In the genomic region with DNA sequence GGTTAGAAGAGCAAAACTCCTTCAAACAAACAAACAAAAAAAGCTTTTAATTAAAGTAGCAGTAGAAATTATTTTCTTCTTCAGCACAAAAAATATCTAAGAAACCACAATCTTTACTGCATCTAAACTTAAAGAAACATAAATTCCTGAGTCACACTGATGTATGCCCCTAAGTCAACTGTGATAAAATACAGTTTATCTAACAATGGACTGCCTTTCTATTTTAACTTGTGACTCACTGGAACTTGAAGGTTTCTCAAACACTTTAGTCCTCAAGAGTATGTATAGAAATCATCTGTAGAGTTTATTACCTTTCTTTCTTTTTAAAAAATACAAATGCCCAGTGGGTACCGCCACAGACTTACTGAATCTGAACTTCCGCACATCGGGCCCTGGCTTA, we compare ENCODE assay signal across 25 cellular contexts.
"Had no signal": no experiment of that assay in that cellular context is flagged by ENCODE, and none has a peak within 500 bp of the region (broad histone marks: within the 10 kb centered on the region; RNA-seq: fewer than 3 reads in every experiment).

No MANE protein-coding gene starts in this region.

- H3K9me3 ChIP-seq: esophagus squamous epithelium, gastrocnemius medialis, heart right ventricle, left lung, lower lobe of right lung, mucosa of descending colon had no signal

- H3K27me3 ChIP-seq: esophagus squamous epithelium, gastrocnemius medialis, left lung had no signal

- H3K4me1 ChIP-seq: esophagus squamous epithelium, gastrocnemius medialis, heart right ventricle, left lung, lower lobe of right lung had no signal

- H3K4me3 ChIP-seq: esophagus squamous epithelium, gastrocnemius medialis, heart right ventricle, left lung, lower lobe of right lung, mucosa of descending colon had no signal

- H3K27ac ChIP-seq: epithelial cell of prostate, esophagus squamous epithelium, gastrocnemius medialis, heart right ventricle, left lung, lower lobe of right lung had no signal

- H3K27me3 Mint-ChIP-seq: dendritic cell treated with granulocyte-macrophage colony-stimulating factor and Interleukin-4, amounts not matched to agents 40 ng/mL and 50 ng/mL, for 4 days had no signal

- DNase-seq: cortex of kidney; effector CD8-positive, alpha-beta T cell; effector memory CD8-positive, alpha-beta T cell; endodermal cell; erythroblast; esophagus squamous epithelium; foreskin fibroblast; foreskin melanocyte; gastrocnemius medialis; glutamatergic neuron; head of caudate nucleus; heart right ventricle; hippocampal formation; left cardiac atrium; left lung; left ventricle myocardium superior; lower lobe of right lung; mesenchymal stem cell; mucosa of descending colon; naive B cell; natural killer cell had no signal

- H3K36me3 ChIP-seq: esophagus squamous epithelium, gastrocnemius medialis, heart right ventricle, left lung, lower lobe of right lung had no signal

- H3K4me3 Mint-ChIP-seq: dendritic cell treated with granulocyte-macrophage colony-stimulating factor and Interleukin-4, amounts not matched to agents 40 ng/mL and 50 ng/mL, for 4 days; effector memory CD8-positive, alpha-beta T cell; endodermal cell; mesothelial cell of epicardium; naive B cell; natural killer cell had no signal

- H3K4me1 Mint-ChIP-seq: mesothelial cell of epicardium, naive B cell, natural killer cell had no signal

- ATAC-seq: effector memory CD8-positive, alpha-beta T cell; esophagus mucosa; gastrocnemius medialis; heart right ventricle; left cardiac atrium; left lung; left ventricle myocardium superior; lower lobe of right lung; mucosa of descending colon; natural killer cell had no signal

- H3K27ac Mint-ChIP-seq: dendritic cell treated with granulocyte-macrophage colony-stimulating factor and Interleukin-4, amounts not matched to agents 40 ng/mL and 50 ng/mL, for 4 days; effector memory CD8-positive, alpha-beta T cell; endodermal cell; mesothelial cell of epicardium; naive B cell; natural killer cell had no signal

- H3K36me3 Mint-ChIP-seq: naive B cell, natural killer cell had no signal

- H3K9me3 Mint-ChIP-seq: dendritic cell treated with granulocyte-macrophage colony-stimulating factor and Interleukin-4, amounts not matched to agents 40 ng/mL and 50 ng/mL, for 4 days; effector memory CD8-positive, alpha-beta T cell; mesothelial cell of epicardium; naive B cell; natural killer cell had no signal
